ENCODE assay signal across 25 cellular contexts in the genomic region with DNA sequence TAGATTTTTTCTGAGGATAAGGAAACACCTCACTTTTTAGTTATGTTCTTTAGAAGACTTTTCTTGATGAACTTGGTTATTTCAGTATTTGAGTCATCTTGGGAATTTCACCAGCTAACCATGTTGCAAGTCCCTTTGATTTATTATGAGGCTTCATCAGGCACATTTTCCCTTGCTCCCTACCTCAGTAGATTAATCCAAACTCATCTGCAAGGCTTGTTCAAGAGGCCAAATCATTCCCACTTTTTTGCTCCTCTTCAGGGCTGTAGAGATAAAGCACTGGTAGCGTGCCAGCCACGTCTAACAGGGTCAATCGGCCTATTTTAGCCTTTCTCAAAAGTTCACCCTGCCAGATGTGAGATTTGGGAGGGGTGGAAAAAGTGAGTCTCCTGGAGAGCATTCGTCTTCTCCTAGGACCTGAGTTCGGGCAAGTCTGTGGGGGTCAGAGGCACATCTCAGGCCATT.
DNase-seq lines count a peak whose midpoint lies in the region; ATAC-seq and TF ChIP-seq lines count a peak whose summit lies in the region.
"Had no signal": no experiment of that assay in that cellular context is flagged by ENCODE, and none has a peak within 500 bp of the region (broad histone marks: within the 10 kb centered on the region; RNA-seq: fewer than 3 reads in every experiment).

No MANE protein-coding gene starts in this region.

- H3K27me3 ChIP-seq in sigmoid colon (no peaks in the 10 kb centered on the region), SJCRH30 (no peaks in the 10 kb centered on the region)
- H3K27me3 ChIP-seq: SJSA1, transverse colon had no signal

- no peak for TF ChIP-seq POLR2A in sigmoid colon (IDR thresholded peaks at IDR 0.05)

- intact Hi-C loops in sigmoid colon (cut with DNase I): loop anchor here (5.0 kb wide), 1 partner anchor 77 kb away; no protein-coding TSS in a partner anchor

- ATAC-seq in GM21528 (IDR thresholded peaks at IDR 0.05; ENCODE audit: low FRiP score, unreplicated experiment) (no peak), GM18873 (IDR thresholded peaks at IDR 0.05; ENCODE audit: low FRiP score, unreplicated experiment) (no peak)
- ATAC-seq: activated naive CD8-positive, alpha-beta T cell treated with anti-CD3 and anti-CD28 coated beads, Interleukin-2, amount 50 U/mL, for 24 hours; activated T-helper 17 cell treated with anti-CD3 and anti-CD28 coated beads, Interleukin-2, amount 50 U/mL, for 72 hours; esophagus mucosa; natural killer cell treated with Interleukin-12 subunit alpha and Interleukin-12 subunit beta and Interleukin-15 and Interleukin-18, amount 100 ng/mL, for 72 hours; PC-3; stimulated activated naive B cell treated with anti-CD40 and anti-IgM and Interleukin-4, amounts not matched to agents 10 μg/mL and 1 μg/mL and 100 μg/mL, for 72 hours had no signal

- TF ChIP-seq EP300 in sigmoid colon (IDR thresholded peaks at IDR 0.05): no peak

- TF ChIP-seq CTCF in sigmoid colon (IDR thresholded peaks at IDR 0.05): no peak

- WGBS in sigmoid colon, 2 donors: 87 to 91% methylated on average over 5 of the region's 5 CpGs

- peak overlapping the region in 2 of 4 donors; percentile 29 to 39 for H3K27ac ChIP-seq in sigmoid colon
- H3K27ac ChIP-seq in SJCRH30: no peak overlapping the region
- H3K27ac ChIP-seq: prostate gland, SJSA1 had no signal

- no peaks in the 10 kb centered on the region for H3K36me3 ChIP-seq in sigmoid colon
- H3K36me3 ChIP-seq in SJCRH30: no peaks in the 10 kb centered on the region
- H3K36me3 ChIP-seq: prostate gland, SJSA1, transverse colon had no signal

- DNase-seq in AG20443 (ENCODE audit: low spot score): peak; percentile 53
- peak; percentile 85 for DNase-seq in NCI-H226
- peak; percentile 54 for DNase-seq in fibroblast of peridontal ligament (ENCODE audit: extremely low read depth)
- DNase-seq in sigmoid colon: peak; percentile 74
- no peak for DNase-seq in H4 (ENCODE audit: low spot score)
- DNase-seq in SJCRH30: no peak
- DNase-seq: activated CD4-positive, CD25-positive, alpha-beta regulatory T cell; activated naive CD8-positive, alpha-beta T cell treated with anti-CD3 and anti-CD28 coated beads, Interleukin-2, amount 50 U/mL, for 24 hours; central memory CD4-positive, alpha-beta T cell; effector CD4-positive, alpha-beta T cell; GF-D8; kidney glomerular epithelial cell; NCI-H1417 treated with DMSO at 0.1 percent for 48 hours; NCI-H2171 treated with DMSO at 0.1 percent for 48 hours; NCI-H748 treated with DMSO at 0.1 percent for 48 hours; PC-3; stimulated activated naive B cell treated with anti-CD40 and anti-IgM and Interleukin-4, amounts not matched to agents 10 μg/mL and 1 μg/mL and 100 μg/mL, for 72 hours; transverse colon had no signal

- peaks cover 0 to 41% (median 21%) of the 10 kb centered on the region in 4 donors for H3K4me1 ChIP-seq in sigmoid colon
- H3K4me1 ChIP-seq in SJCRH30: 0 out of 2 replicates have a peak, but pooled peaks cover 5% of the 10 kb centered on the region
- H3K4me1 ChIP-seq: prostate gland, transverse colon had no signal

- H3K9me3 ChIP-seq in sigmoid colon (no peaks in the 10 kb centered on the region), SJCRH30 (replicated peaks) (no peaks in the 10 kb centered on the region)
- H3K9me3 ChIP-seq: prostate gland, SJSA1, transverse colon had no signal

- H3K4me3 ChIP-seq in sigmoid colon: no peak overlapping the region
- no peak overlapping the region for H3K4me3 ChIP-seq in SJCRH30
- H3K4me3 ChIP-seq: prostate gland, SJSA1, transverse colon had no signal

Comparison
In these comparisons a context has a peak if more than half of its experiments do, and no peak if none do; other contexts are left out.
1. DNase-seq: peak in AG20443 (single experiment), NCI-H226 (single experiment), fibroblast of peridontal ligament (single experiment) and sigmoid colon (single experiment); none in H4 (single experiment) and SJCRH30 (0 of 2).